Comparison of ENCODE assay signal across 2 cellular contexts in the genomic region with DNA sequence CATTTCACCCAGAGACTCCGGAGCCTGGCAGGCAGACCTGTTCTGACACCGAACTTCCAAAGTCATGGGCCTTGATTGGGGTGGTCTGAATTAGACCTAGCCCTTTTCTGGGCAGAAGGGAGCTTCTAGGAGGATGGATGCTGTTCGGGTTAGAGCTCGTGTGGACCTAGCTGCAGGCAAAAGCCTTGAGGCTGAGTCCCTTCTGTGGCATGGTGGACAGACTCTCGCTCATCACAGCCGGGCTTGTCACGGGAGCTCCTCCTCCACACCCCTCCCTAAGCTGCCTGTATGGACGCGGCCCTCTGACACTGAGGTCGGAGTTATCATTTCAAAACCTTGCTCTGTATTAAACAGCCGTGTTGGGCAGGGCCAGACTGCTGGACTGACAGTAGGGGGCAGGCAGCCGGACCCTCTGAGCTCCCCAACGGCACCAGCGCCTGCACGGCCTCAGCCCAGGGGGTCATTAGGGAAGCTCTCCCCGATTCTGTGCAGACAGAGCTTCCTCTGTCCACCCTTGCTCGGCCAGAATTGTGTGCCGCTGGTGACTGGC.
TF ChIP-seq lines count a peak whose summit lies in the region.

No MANE protein-coding gene starts in this region.

TF ChIP-seq in SK-N-SH, 30 proteins besides CTCF, POLR2A, EP300 and RAD21 (continued from another document):
- TF ChIP-seq SIN3A (IDR thresholded peaks at IDR 0.05; ENCODE audit: borderline replicate concordance, low read depth, low read length) (no peak), FOXJ3 (CRISPR knock-in tag; IDR thresholded peaks at IDR 0.05) (no peak)
- TF ChIP-seq, protein P1, sequence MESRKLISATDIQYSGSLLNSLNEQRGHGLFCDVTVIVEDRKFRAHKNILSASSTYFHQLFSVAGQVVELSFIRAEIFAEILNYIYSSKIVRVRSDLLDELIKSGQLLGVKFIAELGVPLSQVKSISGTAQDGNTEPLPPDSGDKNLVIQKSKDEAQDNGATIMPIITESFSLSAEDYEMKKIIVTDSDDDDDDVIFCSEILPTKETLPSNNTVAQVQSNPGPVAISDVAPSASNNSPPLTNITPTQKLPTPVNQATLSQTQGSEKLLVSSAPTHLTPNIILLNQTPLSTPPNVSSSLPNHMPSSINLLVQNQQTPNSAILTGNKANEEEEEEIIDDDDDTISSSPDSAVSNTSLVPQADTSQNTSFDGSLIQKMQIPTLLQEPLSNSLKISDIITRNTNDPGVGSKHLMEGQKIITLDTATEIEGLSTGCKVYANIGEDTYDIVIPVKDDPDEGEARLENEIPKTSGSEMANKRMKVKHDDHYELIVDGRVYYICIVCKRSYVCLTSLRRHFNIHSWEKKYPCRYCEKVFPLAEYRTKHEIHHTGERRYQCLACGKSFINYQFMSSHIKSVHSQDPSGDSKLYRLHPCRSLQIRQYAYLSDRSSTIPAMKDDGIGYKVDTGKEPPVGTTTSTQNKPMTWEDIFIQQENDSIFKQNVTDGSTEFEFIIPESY (IDR thresholded peaks at IDR 0.05; ENCODE audit: borderline replicate concordance, low read depth), result no peak
TF ChIP-seq in SK-N-SH: peak in this region for 0.

TF ChIP-seq in SK-N-SH treated with all-trans-retinoic acid at 6 μM for 48 hours, 23 proteins besides CTCF, POLR2A, EP300 and RAD21 (continued from another document):
- TF ChIP-seq ZNF565 (CRISPR knock-in tag; conservative IDR thresholded peaks at IDR 0.05; ENCODE audit: low read depth) (no peak), SNAI2 (CRISPR knock-in tag; IDR thresholded peaks at IDR 0.05) (no peak), ZC3H10 (CRISPR knock-in tag; IDR thresholded peaks at IDR 0.05) (no peak), ZFP3 (CRISPR knock-in tag; IDR thresholded peaks at IDR 0.05) (no peak), OSR1 (CRISPR knock-in tag; IDR thresholded peaks at IDR 0.05) (no peak), TCF4 (CRISPR knock-in tag; IDR thresholded peaks at IDR 0.05; ENCODE audit: borderline replicate concordance) (no peak), ARNTL (CRISPR knock-in tag; IDR thresholded peaks at IDR 0.05; ENCODE audit: borderline replicate concordance, low read depth) (no peak), GLIS3 (CRISPR knock-in tag; IDR thresholded peaks at IDR 0.05) (no peak), ESRRG (CRISPR knock-in tag; IDR thresholded peaks at IDR 0.05) (no peak), RARB (CRISPR knock-in tag; IDR thresholded peaks at IDR 0.05) (no peak), BACH2 (CRISPR knock-in tag; IDR thresholded peaks at IDR 0.05; ENCODE audit: borderline replicate concordance) (no peak)
- TF ChIP-seq, protein P2, sequence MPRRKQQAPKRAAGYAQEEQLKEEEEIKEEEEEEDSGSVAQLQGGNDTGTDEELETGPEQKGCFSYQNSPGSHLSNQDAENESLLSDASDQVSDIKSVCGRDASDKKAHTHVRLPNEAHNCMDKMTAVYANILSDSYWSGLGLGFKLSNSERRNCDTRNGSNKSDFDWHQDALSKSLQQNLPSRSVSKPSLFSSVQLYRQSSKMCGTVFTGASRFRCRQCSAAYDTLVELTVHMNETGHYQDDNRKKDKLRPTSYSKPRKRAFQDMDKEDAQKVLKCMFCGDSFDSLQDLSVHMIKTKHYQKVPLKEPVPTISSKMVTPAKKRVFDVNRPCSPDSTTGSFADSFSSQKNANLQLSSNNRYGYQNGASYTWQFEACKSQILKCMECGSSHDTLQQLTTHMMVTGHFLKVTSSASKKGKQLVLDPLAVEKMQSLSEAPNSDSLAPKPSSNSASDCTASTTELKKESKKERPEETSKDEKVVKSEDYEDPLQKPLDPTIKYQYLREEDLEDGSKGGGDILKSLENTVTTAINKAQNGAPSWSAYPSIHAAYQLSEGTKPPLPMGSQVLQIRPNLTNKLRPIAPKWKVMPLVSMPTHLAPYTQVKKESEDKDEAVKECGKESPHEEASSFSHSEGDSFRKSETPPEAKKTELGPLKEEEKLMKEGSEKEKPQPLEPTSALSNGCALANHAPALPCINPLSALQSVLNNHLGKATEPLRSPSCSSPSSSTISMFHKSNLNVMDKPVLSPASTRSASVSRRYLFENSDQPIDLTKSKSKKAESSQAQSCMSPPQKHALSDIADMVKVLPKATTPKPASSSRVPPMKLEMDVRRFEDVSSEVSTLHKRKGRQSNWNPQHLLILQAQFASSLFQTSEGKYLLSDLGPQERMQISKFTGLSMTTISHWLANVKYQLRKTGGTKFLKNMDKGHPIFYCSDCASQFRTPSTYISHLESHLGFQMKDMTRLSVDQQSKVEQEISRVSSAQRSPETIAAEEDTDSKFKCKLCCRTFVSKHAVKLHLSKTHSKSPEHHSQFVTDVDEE (CRISPR knock-in tag; IDR thresholded peaks at IDR 0.05), result no peak
- TF ChIP-seq, protein P3, sequence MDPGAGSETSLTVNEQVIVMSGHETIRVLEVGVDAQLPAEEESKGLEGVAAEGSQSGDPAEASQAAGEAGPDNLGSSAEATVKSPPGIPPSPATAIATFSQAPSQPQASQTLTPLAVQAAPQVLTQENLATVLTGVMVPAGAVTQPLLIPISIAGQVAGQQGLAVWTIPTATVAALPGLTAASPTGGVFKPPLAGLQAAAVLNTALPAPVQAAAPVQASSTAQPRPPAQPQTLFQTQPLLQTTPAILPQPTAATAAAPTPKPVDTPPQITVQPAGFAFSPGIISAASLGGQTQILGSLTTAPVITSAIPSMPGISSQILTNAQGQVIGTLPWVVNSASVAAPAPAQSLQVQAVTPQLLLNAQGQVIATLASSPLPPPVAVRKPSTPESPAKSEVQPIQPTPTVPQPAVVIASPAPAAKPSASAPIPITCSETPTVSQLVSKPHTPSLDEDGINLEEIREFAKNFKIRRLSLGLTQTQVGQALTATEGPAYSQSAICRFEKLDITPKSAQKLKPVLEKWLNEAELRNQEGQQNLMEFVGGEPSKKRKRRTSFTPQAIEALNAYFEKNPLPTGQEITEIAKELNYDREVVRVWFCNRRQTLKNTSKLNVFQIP (CRISPR knock-in tag; IDR thresholded peaks at IDR 0.05; ENCODE audit: borderline replicate concordance, low read depth), result no peak
